ENCODE assay signal across 23 cellular contexts in the genomic region with DNA sequence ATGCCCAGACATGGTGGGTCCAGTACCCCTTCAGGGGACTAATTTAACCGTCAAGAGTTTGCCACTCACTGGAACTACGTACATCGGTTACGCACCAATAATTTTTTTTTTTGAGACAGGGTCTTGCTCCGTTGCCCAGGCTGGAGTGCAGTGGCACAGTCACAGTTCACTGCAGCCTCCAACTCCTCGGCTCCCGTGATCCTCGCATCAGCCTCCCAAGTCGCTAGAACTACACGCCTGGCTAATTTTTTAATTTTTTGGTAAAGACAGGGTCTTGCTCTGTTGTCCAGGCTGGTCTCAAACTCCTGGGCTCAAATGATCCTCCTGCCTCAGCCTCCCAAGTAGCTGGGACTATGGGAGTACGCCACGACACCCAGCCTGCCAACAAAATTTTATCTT.
"Had no signal": no experiment of that assay in that cellular context is flagged by ENCODE, and none has a peak within 500 bp of the region (broad histone marks: within the 10 kb centered on the region; RNA-seq: fewer than 3 reads in every experiment).

No MANE protein-coding gene starts in this region.

- H3K27ac Mint-ChIP-seq: activated B cell treated with CpG ODN at 0.5 μM for 24 hours; activated CD4-positive, alpha-beta T cell treated with anti-CD3 and anti-CD28 coated beads for 36 hours; activated naive CD8-positive, alpha-beta T cell treated with anti-CD3 and anti-CD28 coated beads, Interleukin-2, amount 50 U/mL, for 24 hours; activated T-cell treated with anti-CD3 and anti-CD28 coated beads, Interleukin-2, amount 50 U/mL, for 24 hours; activated T-helper 2 cell treated with anti-CD3 and anti-CD28 coated beads, Interferon-gamma antibody, Interleukin-2, Interleukin-4, amounts not matched to agents 10 μg/mL and 5 μg/mL and 100 μg/mL, durations not matched to agents 14 hours and 24 hours and 36 hours; stimulated activated naive CD8-positive, alpha-beta T cell treated with anti-CD3 and anti-CD28 coated beads, Interleukin-15, Interleukin-2, amounts not matched to agents 100 ng/mL and 50 ng/mL, for 24 hours; T-helper 2 cell treated with Interferon-gamma antibody and Interleukin-4, amounts not matched to agents 5 μg/mL and 100 μg/mL, for 36 hours had no signal

- H3K27me3 Mint-ChIP-seq: activated CD4-positive, alpha-beta T cell treated with anti-CD3 and anti-CD28 coated beads for 36 hours had no signal

- DNase-seq: activated B cell treated with CpG ODN at 0.5 μM for 24 hours; activated CD8-positive, alpha-beta memory T cell treated with anti-CD3 and anti-CD28 coated beads for 24 hours; activated CD8-positive, alpha-beta memory T cell treated with anti-CD3 and anti-CD28 coated beads, Interleukin-2, amount 50 U/mL, for 4 hours; activated T-cell treated with anti-CD3 and anti-CD28 coated beads, Interleukin-2, amount 50 U/mL, for 24 hours; brain microvascular endothelial cell; central memory CD4-positive, alpha-beta T cell; foreskin keratinocyte; glutamatergic neuron; immature natural killer cell; mesendoderm had no signal

- H3K9me3 ChIP-seq: lower lobe of right lung, mucosa of descending colon, psoas muscle, right atrium auricular region, tibial nerve, uterus had no signal

- H3K4me3 Mint-ChIP-seq: activated B cell treated with CpG ODN at 0.5 μM for 24 hours; activated CD4-positive, alpha-beta T cell treated with anti-CD3 and anti-CD28 coated beads for 36 hours; activated naive CD8-positive, alpha-beta T cell treated with anti-CD3 and anti-CD28 coated beads, Interleukin-2, amount 50 U/mL, for 24 hours; activated T-cell treated with anti-CD3 and anti-CD28 coated beads, Interleukin-2, amount 50 U/mL, for 24 hours; stimulated activated naive CD8-positive, alpha-beta T cell treated with anti-CD3 and anti-CD28 coated beads, Interleukin-15, Interleukin-2, amounts not matched to agents 100 ng/mL and 50 ng/mL, for 24 hours; T-helper 2 cell treated with Interferon-gamma antibody and Interleukin-4, amounts not matched to agents 5 μg/mL and 100 μg/mL, for 36 hours had no signal

- H3K9me3 Mint-ChIP-seq: activated B cell treated with CpG ODN at 0.5 μM for 24 hours; activated naive CD8-positive, alpha-beta T cell treated with anti-CD3 and anti-CD28 coated beads, Interleukin-2, amount 50 U/mL, for 24 hours; activated T-cell treated with anti-CD3 and anti-CD28 coated beads, Interleukin-2, amount 50 U/mL, for 24 hours; activated T-helper 2 cell treated with anti-CD3 and anti-CD28 coated beads, Interferon-gamma antibody, Interleukin-2, Interleukin-4, amounts not matched to agents 10 μg/mL and 5 μg/mL and 100 μg/mL, durations not matched to agents 14 hours and 24 hours and 36 hours; immature natural killer cell; stimulated activated naive CD8-positive, alpha-beta T cell treated with anti-CD3 and anti-CD28 coated beads, Interleukin-15, Interleukin-2, amounts not matched to agents 100 ng/mL and 50 ng/mL, for 24 hours; T-cell; T-helper 2 cell treated with Interferon-gamma antibody and Interleukin-4, amounts not matched to agents 5 μg/mL and 100 μg/mL, for 36 hours had no signal

- H3K4me3 ChIP-seq: hepatocyte, lower lobe of right lung, mucosa of descending colon, psoas muscle, tibial nerve had no signal

- H3K36me3 ChIP-seq: brain microvascular endothelial cell, lower lobe of right lung, right atrium auricular region, tibial nerve, uterus had no signal

- H3K36me3 Mint-ChIP-seq: T-cell had no signal

- H3K27me3 ChIP-seq: hepatocyte, right atrium auricular region, uterus had no signal

- ATAC-seq: activated CD4-positive, alpha-beta T cell treated with anti-CD3 and anti-CD28 coated beads for 36 hours; foreskin keratinocyte; psoas muscle had no signal

- H3K4me1 ChIP-seq: foreskin keratinocyte, uterus had no signal

- H3K27ac ChIP-seq: brain microvascular endothelial cell, foreskin keratinocyte, hepatocyte, lower lobe of right lung, psoas muscle, tibial nerve had no signal
